Comparison of ENCODE assay signal across 9 cellular contexts in genomic region chr5:173326501-173326960, GRCh38. TPM values are rescaled to one million over a fixed set of nuclear protein-coding genes. Genes with fewer than 3 reads are reported as not detected.
DNase-seq lines count a peak whose midpoint lies in the region; ATAC-seq, FAIRE-seq and TF ChIP-seq lines count a peak whose summit lies in the region.
"Had no signal": no experiment of that assay in that cellular context is flagged by ENCODE, and none has a peak within 500 bp of the region (broad histone marks: within the 10 kb centered on the region; RNA-seq: fewer than 3 reads in every experiment).

No MANE protein-coding gene starts in this region.

- TF ChIP-seq CTCF in Caco-2 (IDR thresholded peaks at IDR 0.05; ENCODE audit: insufficient read depth in 1 of 2, low read depth in 1 of 2, low read length in 1 of 2, severe bottlenecking in 1 of 2, unreplicated experiment in 1 of 2) (no peak), GM12878 (IDR thresholded peaks at IDR 0.05 in 2 of 3, conservative IDR thresholded peaks at IDR 0.05 in 1 of 3; ENCODE audit: control insufficient read depth in 2 of 3, extremely low read depth in 1 of 3, insufficient read depth in 1 of 3, low read depth in 3 of 3, low read length in 3 of 3) (no peak)

- 41% methylated on average over 15 of the region's 15 CpGs for WGBS in GM12878 (ENCODE audit: insufficient coverage, insufficient replicate concordance, low lambda C conversion rate, missing lambda C conversion rate)

- intact Hi-C loops in Caco-2 (cut with micrococcal nuclease; ENCODE audit: unreplicated experiment) = loop anchor here (5.0 kb wide), 1 partner anchor 211 kb away; no protein-coding TSS in a partner anchor
- intact Hi-C loops in GM12878 (cut with micrococcal nuclease; ENCODE audit: unreplicated experiment) = no loop called here

- no peak for TF ChIP-seq RAD21 in GM12878 (IDR thresholded peaks at IDR 0.05; ENCODE audit: insufficient read depth, low read depth, low read length)

- no peak overlapping the region for H2AFZ ChIP-seq in GM12878 (ENCODE audit: control insufficient read depth, low read depth, low read length)

- H3K4me1 Mint-ChIP-seq in Caco-2 (ENCODE audit: low read depth, unreplicated experiment) = peaks cover 19% of the 10 kb centered on the region

- no peak for TF ChIP-seq POLR2A in GM12878 (IDR thresholded peaks at IDR 0.05; ENCODE audit: low read depth, low read length)

- peaks cover 94% of the 10 kb centered on the region for H3K36me3 Mint-ChIP-seq in Caco-2 (ENCODE audit: insufficient read depth, unreplicated experiment)

- peak overlapping the region; percentile 91 for H3K4me3 Mint-ChIP-seq in Caco-2 (ENCODE audit: unreplicated experiment)

- no TSS peak for BruUV-seq in Caco-2 (replicated peaks; lab: Mats Ljungman, UMichigan)
- no TSS peak for BruUV-seq in GM12878 (replicated peaks; lab: Mats Ljungman, UMichigan)

- FAIRE-seq in GM12878 (lab: Jason Lieb, UNC) = no peak

- POLR2A ChIA-PET in Caco-2 (lab: Charles Lee) (interaction anchor here (5.3 kb wide), 1 partner anchor 9 kb away, joined by 72 read pairs; no protein-coding TSS in a partner anchor), GM12878 (lab: Charles Lee) (no interaction called here)

- SMC1A ChIA-PET in GM12878 (lab: Charles Lee; ENCODE audit: uncharacterized antibody, unreplicated experiment) = interaction anchor here (1.0 kb wide), 1 partner anchor 258 kb away, joined by 4 read pairs; no protein-coding TSS in a partner anchor

- CTCF ChIA-PET in Caco-2 (lab: Charles Lee) (interaction anchor here (7.1 kb wide), 1 partner anchor 34 kb away, joined by 120 read pairs; no protein-coding TSS in a partner anchor), GM12878 (lab: Yijun Ruan, JAX) (interaction anchor here (6.9 kb wide), 1 partner anchor 32 kb away, joined by 79 read pairs; no protein-coding TSS in a partner anchor)

- peaks cover 12% of the 10 kb centered on the region for H3K79me2 ChIP-seq in GM12878 (ENCODE audit: control insufficient read depth, insufficient read depth, low read length)

- no peaks in the 10 kb centered on the region for H3K9me3 ChIP-seq in Caco-2
- H3K9me3 ChIP-seq in GM12878 (replicated peaks; ENCODE audit: control insufficient read depth, insufficient read depth, low read length) = no peaks in the 10 kb centered on the region; the same call in 1 of the 3 replicates

- H3K27ac ChIP-seq in GM12878 (ENCODE audit: control insufficient read depth, insufficient read depth) = no peak overlapping the region

- H3K36me3 ChIP-seq in Caco-2 (ENCODE audit: control insufficient read depth, insufficient read depth, low read length) (peaks cover 7% of the 10 kb centered on the region), GM12878 (ENCODE audit: control insufficient read depth in 2 of 2, insufficient read depth in 2 of 2, low read length in 1 of 2) (no peaks in the 10 kb centered on the region)

- H3K4me2 ChIP-seq in GM12878 (ENCODE audit: control insufficient read depth, insufficient read depth) = peak overlapping the region; percentile 62; the same call in 1 of the 2 replicates

- ATAC-seq in GM12878 (no peak), GM21423 (IDR thresholded peaks at IDR 0.05; ENCODE audit: unreplicated experiment) (no peak), GM19463 (IDR thresholded peaks at IDR 0.05; ENCODE audit: unreplicated experiment) (no peak)

- H3K27me3 Mint-ChIP-seq in Caco-2 (ENCODE audit: insufficient read depth, unreplicated experiment) = no peaks in the 10 kb centered on the region

- no peak for TF ChIP-seq EP300 in GM12878 (IDR thresholded peaks at IDR 0.05; ENCODE audit: borderline replicate concordance in 1 of 2, control insufficient read depth in 1 of 2, low read depth in 2 of 2, low read length in 2 of 2)

- no peaks in the 10 kb centered on the region for H3K9me3 Mint-ChIP-seq in Caco-2 (ENCODE audit: unreplicated experiment)

- DNase-seq in Caco-2 = no peak
- DNase-seq in KBM-7 = peak; percentile 64
- no peak for DNase-seq in GM12878 (ENCODE audit: low read depth, low spot score)
- DNase-seq in myocyte (ENCODE audit: low read depth) = peak; percentile 91
- no peak for DNase-seq in stimulated activated CD4-positive, alpha-beta T cell treated with anti-CD3 and anti-CD28 coated beads, Interleukin-2, amount 100 ng/mL, for 48 hours
- no peak for DNase-seq in activated CD4-positive, CD25-positive, alpha-beta regulatory T cell (lab: John Stamatoyannopoulos, UW)
- DNase-seq: stimulated activated CD4-positive, alpha-beta T cell treated with anti-CD3 and anti-CD28 coated beads, Interleukin-4, amount 100 ng/mL, for 4 hours had no signal

- 0 out of 2 replicates have a peak overlapping the region, but pooled peaks have one; percentile 2 for H3K9ac ChIP-seq in GM12878 (ENCODE audit: control insufficient read depth, insufficient read depth, low read length)

- in situ Hi-C loops in KBM-7 (cut with MboI; ENCODE audit: low pct_unique_long_range_greater_than_20kb, low sequenced_read_pairs) = no loop called here
- in situ Hi-C loops in GM12878 (cut with MboI) = no loop called here

- H3K4me3 ChIP-seq in Caco-2 (ENCODE audit: low read depth, low read length) = peak overlapping the region; percentile 87
- peak overlapping the region; percentile 70 for H3K4me3 ChIP-seq in GM12878

- H3K27me3 ChIP-seq in Caco-2 (replicated peaks; ENCODE audit: control insufficient read depth, insufficient read depth, low read length) (no peaks in the 10 kb centered on the region), GM12878 (replicated peaks in 1 of 2; ENCODE audit: control insufficient read depth in 2 of 2, insufficient read depth in 2 of 2, low read length in 1 of 2) (peaks cover 2 to 4% of the 10 kb centered on the region in 2 experiments; a peak in 2 of 4 replicates)

- RAD21 ChIA-PET in GM12878 (lab: Charles Lee; ENCODE audit: unreplicated experiment) = no interaction called here

- H3K4me1 ChIP-seq in Caco-2 = peaks cover 15% of the 10 kb centered on the region
- no peaks in the 10 kb centered on the region; the same call in 1 of the 2 replicates for H3K4me1 ChIP-seq in GM12878 (ENCODE audit: control insufficient read depth, insufficient read depth, low read length)

- H3K27ac Mint-ChIP-seq in Caco-2 (ENCODE audit: unreplicated experiment) = peak overlapping the region; percentile 97

- H4K20me1 ChIP-seq in GM12878 (ENCODE audit: control insufficient read depth, insufficient read depth) = no peaks in the 10 kb centered on the region

TF ChIP-seq in GM12878, 131 proteins besides CTCF, POLR2A, EP300 and RAD21 (continues in another document):
- TF ChIP-seq NFYA (IDR thresholded peaks at IDR 0.05; ENCODE audit: borderline replicate concordance, low read depth, low read length) (no peak), MEF2B (IDR thresholded peaks at IDR 0.05; ENCODE audit: partially characterized antibody, poor library complexity, severe bottlenecking) (no peak), IKZF1 (conservative IDR thresholded peaks at IDR 0.05) (no peak), MYB (IDR thresholded peaks at IDR 0.05; ENCODE audit: borderline replicate concordance, low read depth, low read length) (no peak), BCL3 (IDR thresholded peaks at IDR 0.05; ENCODE audit: borderline replicate concordance, insufficient read depth, low read depth, low read length, poor library complexity, severe bottlenecking) (no peak), WRNIP1 (IDR thresholded peaks at IDR 0.05; ENCODE audit: borderline replicate concordance, low read depth, low read length) (no peak), YY1 (IDR thresholded peaks at IDR 0.05; ENCODE audit: low read depth, low read length) (no peak), SIX5 (IDR thresholded peaks at IDR 0.05; ENCODE audit: low read depth, low read length, severe bottlenecking) (no peak), MYC (IDR thresholded peaks at IDR 0.05; ENCODE audit: insufficient read depth, insufficient read length, insufficient replicate concordance, low read length, severe bottlenecking) (no peak), EGR1 (IDR thresholded peaks at IDR 0.05; ENCODE audit: borderline replicate concordance in 1 of 2, low read depth in 2 of 2, low read length in 2 of 2) (no peak), IRF4 (IDR thresholded peaks at IDR 0.05; ENCODE audit: low read depth, low read length) (no peak)

RNA-seq across cellular contexts. Expression of gene STC2, which starts 1.7 kb away (rescaled TPM):
- total RNA-seq in Caco-2 (2022) (190 and 224 TPM in 2 replicates), GM12878 (2014; rRNA removed) (2.0 and 3.4 TPM in 2 replicates), GM12878 (2014; rRNA removed; fragmentation: Illumina TruSeq; extraction: Trizol) (1.7 and 1.8 TPM in 2 replicates), GM12878 (2021) (3.5 and 3.7 TPM in 2 replicates), myocyte (482 and 489 TPM in 2 replicates)
- total RNA-seq in GM12878 (2013; cell fraction: nucleolus; rRNA removed) = 24.5 and 26.4 TPM in 2 replicates
- 2.1 TPM for polyA plus RNA-seq in GM12878 (2011; ENCODE audit: low read depth)
- polyA plus RNA-seq in GM12878 (2011; rRNA removed) (1.1 and 1.2 TPM in 2 replicates), GM12878 (2014; fragmentation: Illumina TruSeq; extraction: Trizol) (1.5 and 2.0 TPM in 2 replicates), GM12878 (2014; fragmentation: Nextera tagmentation; extraction: Ambion mirVana) (under 1 TPM; 0.05 to 0.13 TPM), GM12878 (2014; rRNA removed) (3.2 and 4.8 TPM in 2 replicates), GM12878 (2016; fragmentation: Nextera tagmentation; extraction: Ambion mirVana) (1 to 10 TPM; 2.6 to 4.4 TPM)
- 0.62 and 1.5 TPM in 2 replicates for polyA plus RNA-seq in GM12878 (2011; cell fraction: cytosol; rRNA removed)
- 2.4 and 4.0 TPM in 2 replicates for polyA plus RNA-seq in GM12878 (2011; cell fraction: nucleus; rRNA removed)
- 5.0 and 6.0 TPM in 2 replicates for polyA plus RNA-seq in GM12878 (2012)
- polyA minus RNA-seq in GM12878 (2011; rRNA and poly(A)+ RNA removed) = 0.51 and 0.98 TPM in 2 replicates
- 0.67 and 3.0 TPM in 2 replicates for polyA minus RNA-seq in GM12878 (2011; cell fraction: cytosol; rRNA and poly(A)+ RNA removed)
- polyA minus RNA-seq in GM12878 (2011; cell fraction: nucleus; rRNA and poly(A)+ RNA removed) = 1.6 and 1.9 TPM in 2 replicates
- polyA plus RNA-seq in myocyte (2012) = 203 TPM

Comparison
In these comparisons a context has a peak if more than half of its experiments do, and no peak if none do; other contexts are left out.
1. DNase-seq: peak in KBM-7 (single experiment) and myocyte (single experiment); none in Caco-2 (0 of 2), GM12878 (single experiment), stimulated activated CD4-positive, alpha-beta T cell treated with anti-CD3 and anti-CD28 coated beads, Interleukin-2, amount 100 ng/mL, for 48 hours (0 of 2) and activated CD4-positive, CD25-positive, alpha-beta regulatory T cell (0 of 4).